16 cellular contexts compared by ENCODE assay signal in the genomic region with DNA sequence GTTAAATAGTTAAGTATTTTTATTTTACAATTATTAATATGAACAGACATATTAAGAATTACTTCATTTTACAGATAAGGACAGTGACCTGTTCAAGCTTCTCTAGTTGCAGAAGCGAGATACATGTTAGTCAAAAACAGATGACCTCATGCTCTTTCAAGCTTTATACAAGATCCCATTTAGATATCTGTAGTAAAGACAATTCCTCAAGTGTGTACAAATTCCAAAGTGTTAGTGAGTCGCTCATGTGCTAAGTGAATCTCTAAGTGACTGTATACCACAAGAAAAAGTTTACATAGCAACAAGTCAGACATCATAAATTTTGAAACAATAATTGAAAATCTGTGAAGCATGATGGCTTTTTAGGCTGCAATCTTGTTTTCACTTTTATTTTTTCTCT.
"Had no signal": no experiment of that assay in that cellular context is flagged by ENCODE, and none has a peak within 500 bp of the region (broad histone marks: within the 10 kb centered on the region; RNA-seq: fewer than 3 reads in every experiment).

No MANE protein-coding gene starts in this region.

- DNase-seq: activated CD4-positive, alpha-beta T cell treated with anti-CD3 and anti-CD28 coated beads, Interleukin-2, amount 50 U/mL, for 1 hour; activated CD4-positive, CD25-positive, alpha-beta regulatory T cell; activated CD8-positive, alpha-beta memory T cell treated with anti-CD3 and anti-CD28 coated beads for 24 hours; activated naive CD8-positive, alpha-beta T cell treated with anti-CD3 and anti-CD28 coated beads for 36 hours; cerebellar nuclear complex; dermis blood vessel endothelial cell; glutamatergic neuron; left ventricle myocardium inferior; mesenchymal stem cell; T-helper 2 cell; upper lobe of right lung had no signal

- H3K9me3 ChIP-seq: left ventricle myocardium inferior, thoracic aorta, upper lobe of right lung had no signal

- H3K4me1 Mint-ChIP-seq: activated naive CD8-positive, alpha-beta T cell treated with anti-CD3 and anti-CD28 coated beads for 36 hours; stimulated activated effector memory CD8-positive, alpha-beta T cell treated with anti-CD3 and anti-CD28 coated beads, Interleukin-12 subunit alpha, Interleukin-12 subunit beta, amount 100 ng/mL, for 72 hours had no signal

- H3K27ac Mint-ChIP-seq: activated naive CD8-positive, alpha-beta T cell treated with anti-CD3 and anti-CD28 coated beads for 36 hours; activated T-helper 1 cell treated with anti-CD3 and anti-CD28 coated beads, Interleukin-12 subunit alpha, Interleukin-12 subunit beta, Interleukin-2, Interleukin-4 antibody, amounts not matched to agents 30 ng/mL and 10 ng/mL and 1 ng/mL, durations not matched to agents 14 hours and 24 hours and 36 hours; natural killer cell treated with Interleukin-12 subunit alpha and Interleukin-12 subunit beta and Interleukin-15 and Interleukin-18, amount 100 ng/mL, for 72 hours; stimulated activated effector memory CD8-positive, alpha-beta T cell treated with anti-CD3 and anti-CD28 coated beads, Interleukin-12 subunit alpha, Interleukin-12 subunit beta, amount 100 ng/mL, for 72 hours had no signal

- H3K27me3 ChIP-seq: upper lobe of right lung had no signal

- H3K4me1 ChIP-seq: left ventricle myocardium inferior, upper lobe of right lung had no signal

- H3K4me3 Mint-ChIP-seq: activated naive CD8-positive, alpha-beta T cell treated with anti-CD3 and anti-CD28 coated beads for 36 hours; activated T-helper 1 cell treated with anti-CD3 and anti-CD28 coated beads, Interleukin-12 subunit alpha, Interleukin-12 subunit beta, Interleukin-2, Interleukin-4 antibody, amounts not matched to agents 30 ng/mL and 10 ng/mL and 1 ng/mL, durations not matched to agents 14 hours and 24 hours and 36 hours; natural killer cell treated with Interleukin-12 subunit alpha and Interleukin-12 subunit beta and Interleukin-15 and Interleukin-18, amount 100 ng/mL, for 72 hours; stimulated activated effector memory CD8-positive, alpha-beta T cell treated with anti-CD3 and anti-CD28 coated beads, Interleukin-12 subunit alpha, Interleukin-12 subunit beta, amount 100 ng/mL, for 72 hours had no signal

- H3K27me3 Mint-ChIP-seq: activated naive CD8-positive, alpha-beta T cell treated with anti-CD3 and anti-CD28 coated beads for 36 hours; natural killer cell treated with Interleukin-12 subunit alpha and Interleukin-12 subunit beta and Interleukin-15 and Interleukin-18, amount 100 ng/mL, for 72 hours had no signal

- H3K36me3 Mint-ChIP-seq: activated naive CD8-positive, alpha-beta T cell treated with anti-CD3 and anti-CD28 coated beads for 36 hours; stimulated activated effector memory CD8-positive, alpha-beta T cell treated with anti-CD3 and anti-CD28 coated beads, Interleukin-12 subunit alpha, Interleukin-12 subunit beta, amount 100 ng/mL, for 72 hours had no signal

- ATAC-seq: natural killer cell treated with Interleukin-12 subunit alpha and Interleukin-12 subunit beta and Interleukin-15 and Interleukin-18, amount 100 ng/mL, for 72 hours; stimulated activated effector memory CD8-positive, alpha-beta T cell treated with anti-CD3 and anti-CD28 coated beads, Interleukin-12 subunit alpha, Interleukin-12 subunit beta, amount 100 ng/mL, for 72 hours; upper lobe of right lung had no signal

- H3K4me3 ChIP-seq: left ventricle myocardium inferior, thoracic aorta, upper lobe of right lung had no signal

- H3K27ac ChIP-seq: left ventricle myocardium inferior, thoracic aorta, upper lobe of right lung had no signal

- FAIRE-seq: TTC549 had no signal

- H3K36me3 ChIP-seq: left ventricle myocardium inferior, thoracic aorta, upper lobe of right lung had no signal
